ENCODE assay signal across 8 cellular contexts in genomic region chr2:11582526-11583202, GRCh38. TPM values are rescaled to one million over a fixed set of nuclear protein-coding genes. Genes with fewer than 3 reads are reported as not detected.
A peak's percentile ranks its signal among the peaks of the same experiment; 100 is the strongest.
DNase-seq lines count a peak whose midpoint lies in the region; TF ChIP-seq lines count a peak whose summit lies in the region.

No MANE protein-coding gene starts in this region.

- no peaks in the 10 kb centered on the region for H3K9me3 ChIP-seq in PC-9 (ENCODE audit: insufficient read depth, low read depth)
- H3K9me3 ChIP-seq in tibial artery, result no peaks in the 10 kb centered on the region

- H3K4me2 ChIP-seq in PC-9, result no peak overlapping the region

- no TSS peak for BruUV-seq in PC-9 (replicated peaks; lab: Mats Ljungman, UMichigan)

- intact Hi-C loops in PC-9 (cut with micrococcal nuclease; ENCODE audit: unreplicated experiment), result loop anchor here (2.0 to 5.0 kb wide), 3 partner anchors 195 to 875 kb away; no protein-coding TSS in a partner anchor
- intact Hi-C loops in tibial artery (cut with DNase I; ENCODE audit: low total_unique reads), result loop anchor here (5.0 kb wide), 1 partner anchor 105 kb away; no protein-coding TSS in a partner anchor

- TF ChIP-seq CTCF in PC-9 (conservative IDR thresholded peaks at IDR 0.05) (peak; percentile 97), fibroblast of villous mesenchyme (IDR thresholded peaks at IDR 0.05; ENCODE audit: insufficient read depth, low read depth, low read length) (peak; percentile 82), tibial artery (IDR thresholded peaks at IDR 0.05) (peak; percentile 31 to 41)

- no peaks in the 10 kb centered on the region for H3K9me2 ChIP-seq in PC-9 (ENCODE audit: insufficient read depth)

- H3K27ac ChIP-seq in PC-9 (no peak overlapping the region), tibial artery (no peak overlapping the region)

- CTCF ChIA-PET in PC-9 (lab: Charles Lee), result interaction anchor here (0.5 to 2.1 kb wide), 5 partner anchors 100 to 450 kb away, joined by 3 to 21 read pairs (median 5); partner anchors contain the start of gene E2F6

- H3K79me2 ChIP-seq in PC-9 (ENCODE audit: low read depth), result no peaks in the 10 kb centered on the region

- no peaks in the 10 kb centered on the region for H3F3A ChIP-seq in PC-9 (ENCODE audit: insufficient read depth, low read depth)

- POLR2A ChIA-PET in PC-9 (lab: Charles Lee; ENCODE audit: unreplicated experiment), result no interaction called here

- H2AFZ ChIP-seq in PC-9, result no peak overlapping the region

- peaks cover 60% of the 10 kb centered on the region for H3K27me3 ChIP-seq in PC-9 (ENCODE audit: insufficient read depth, low read depth)
- peaks cover 0 to 10% of the 10 kb centered on the region in 2 donors for H3K27me3 ChIP-seq in tibial artery

- no peaks in the 10 kb centered on the region for H4K20me1 ChIP-seq in PC-9 (ENCODE audit: insufficient read depth)

- H3K4me3 ChIP-seq in PC-9, result no peak overlapping the region
- no peak overlapping the region for H3K4me3 ChIP-seq in fibroblast of villous mesenchyme (ENCODE audit: low read depth, low read length)
- no peak overlapping the region for H3K4me3 ChIP-seq in tibial artery

- no peaks in the 10 kb centered on the region for H3K36me3 ChIP-seq in PC-9 (ENCODE audit: low read depth)
- H3K36me3 ChIP-seq in tibial artery, result no peaks in the 10 kb centered on the region

- DNase-seq in EL (peak; percentile 67), HuH-7 (ENCODE audit: low spot score) (peak; percentile 76), PC-9 (peak in 1 of 2 experiments; percentile 65), activated T-helper 1 cell treated with Interleukin-2 at 50 U/mL for 16 hours (ENCODE audit: low read depth) (peak; percentile 25), fibroblast of villous mesenchyme (ENCODE audit: low read depth) (peak; percentile 67), occipital lobe (lab: John Stamatoyannopoulos, UW) (peak; percentile 25), tibial artery (peak; percentile 54 to 74), amniotic stem cell (lab: John Stamatoyannopoulos, UW) (no peak)

- H3K4me1 ChIP-seq in PC-9 (replicated peaks; ENCODE audit: insufficient read depth) (no peaks in the 10 kb centered on the region), tibial artery (peaks cover 0 to 5% (median 2%) of the 10 kb centered on the region in 4 donors)

RNA-seq across cellular contexts. Expression of gene GREB1, which starts 48.8 kb away (rescaled TPM):
- total RNA-seq in PC-9 (2021), result 0.20 and 0.37 TPM in 2 replicates
- total RNA-seq in fibroblast of villous mesenchyme, result under 0.01 TPM in 2 replicates
- total RNA-seq in occipital lobe, result 1.4 TPM

Comparison
In these comparisons a context has a peak if more than half of its experiments do, and no peak if none do; other contexts are left out.
1. CTCF ChIP-seq: peak in every context shown above with its lines; median percentile 97 in PC-9; 82 in fibroblast of villous mesenchyme; 36 in tibial artery.